Comparison of ENCODE assay signal across 19 cellular contexts in the genomic region with DNA sequence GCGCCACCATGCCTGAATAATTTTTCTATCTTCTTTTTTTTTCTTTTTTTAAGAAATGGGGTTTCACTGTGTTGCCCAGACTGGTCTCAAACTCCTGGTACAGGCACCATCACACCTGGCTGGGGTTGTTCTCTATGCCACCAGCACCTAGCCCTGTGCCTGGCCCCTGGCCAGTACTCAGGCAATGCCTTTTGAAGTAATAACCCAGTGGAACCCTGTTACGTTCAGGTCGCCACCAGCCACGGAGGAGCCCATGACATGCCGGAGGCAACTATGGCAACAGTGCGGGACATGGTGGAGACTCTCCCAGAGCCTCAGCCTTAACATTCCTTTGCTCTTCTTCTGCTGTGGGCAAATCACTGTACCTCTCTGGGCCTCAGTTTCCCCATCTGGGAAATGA. TPM values are rescaled to one million over a fixed set of nuclear protein-coding genes. Genes with fewer than 3 reads are reported as not detected.
DNase-seq lines count a peak whose midpoint lies in the region; ATAC-seq and TF ChIP-seq lines count a peak whose summit lies in the region.
"Had no signal": no experiment of that assay in that cellular context is flagged by ENCODE, and none has a peak within 500 bp of the region (broad histone marks: within the 10 kb centered on the region; RNA-seq: fewer than 3 reads in every experiment).

No MANE protein-coding gene starts in this region.

- H3K36me3 ChIP-seq in ascending aorta = no peaks in the 10 kb centered on the region
- no peaks in the 10 kb centered on the region for H3K36me3 ChIP-seq in lower lobe of right lung
- H3K36me3 ChIP-seq in skeletal muscle satellite cell (ENCODE audit: insufficient read depth, low read length) = no peaks in the 10 kb centered on the region
- no peaks in the 10 kb centered on the region for H3K36me3 ChIP-seq in neuronal stem cell (replicated peaks in 1 of 2; ENCODE audit: control insufficient read depth in 2 of 2, insufficient read depth in 2 of 2, low read length in 2 of 2)
- H3K36me3 ChIP-seq: pancreas had no signal

- peak overlapping the region; percentile 83 for H3K9ac ChIP-seq in skeletal muscle satellite cell (ENCODE audit: low read depth, low read length)
- no peak overlapping the region for H3K9ac ChIP-seq in neuronal stem cell (ENCODE audit: low read depth, low read length, poor library complexity)

- H3K4me1 ChIP-seq in ascending aorta = peaks cover 0 to 3% of the 10 kb centered on the region in 2 donors
- H3K4me1 ChIP-seq in lower lobe of right lung = peaks cover 20% of the 10 kb centered on the region
- H3K4me1 ChIP-seq in skeletal muscle satellite cell (ENCODE audit: control insufficient read depth, insufficient read depth, low read length) = peaks cover 33% of the 10 kb centered on the region
- peaks cover 0 to under 1% of the 10 kb centered on the region in 2 donors for H3K4me1 ChIP-seq in neuronal stem cell (ENCODE audit: control insufficient read depth in 2 of 2, insufficient read depth in 1 of 2, low read depth in 1 of 2, low read length in 2 of 2)

- H2BK12ac ChIP-seq in neuronal stem cell (ENCODE audit: low read length) = no peak overlapping the region

- peak in 1 of 2 donors; percentile 10 for ATAC-seq in lower lobe of right lung
- no peak for ATAC-seq in GM19328 (IDR thresholded peaks at IDR 0.05; ENCODE audit: unreplicated experiment)
- ATAC-seq: activated CD4-positive, alpha-beta T cell treated with anti-CD3 and anti-CD28 coated beads for 36 hours; CD8-positive, alpha-beta T cell had no signal

- POLR2A ChIA-PET in AG04450 (lab: Yijun Ruan, JAX) = interaction anchor here (0.9 to 1.7 kb wide), 10 partner anchors 13 to 90 kb away, joined by 3 to 7 read pairs (median 5); no protein-coding TSS in a partner anchor

- no peak overlapping the region for H4K8ac ChIP-seq in neuronal stem cell (ENCODE audit: low read depth, low read length)

- no peak overlapping the region for H2BK5ac ChIP-seq in neuronal stem cell (ENCODE audit: low read length)

- no peak overlapping the region for H3K4me3 ChIP-seq in AG04450 (ENCODE audit: low read depth, low read length)
- no peak overlapping the region for H3K4me3 ChIP-seq in ascending aorta
- H3K4me3 ChIP-seq in lower lobe of right lung = no peak overlapping the region
- peak overlapping the region; percentile 41 for H3K4me3 ChIP-seq in skeletal muscle satellite cell (ENCODE audit: low read length)
- H3K4me3 ChIP-seq in neuronal stem cell (ENCODE audit: low read length in 2 of 2) = no peak overlapping the region
- H3K4me3 ChIP-seq: pancreas had no signal

- CTCF ChIA-PET in AG04450 (lab: Charles Lee) = interaction anchor here (0.6 to 2.2 kb wide), 4 partner anchors 16 to 109 kb away, joined by 4 to 10 read pairs (median 6); no protein-coding TSS in a partner anchor

- peaks cover 2% of the 10 kb centered on the region for H3K79me1 ChIP-seq in neuronal stem cell (ENCODE audit: low read depth, low read length)

- intact Hi-C loops in ascending aorta (cut with DNase I) = no loop called here
- intact Hi-C loops in lower lobe of right lung (cut with DNase I) = no loop called here

- DNase-seq in AG04450 (ENCODE audit: low read depth, low spot score) (no peak), ascending aorta (ENCODE audit: low spot score in 2 of 2) (no peak), lower lobe of right lung (no peak), cortex of kidney (lab: John Stamatoyannopoulos, UW) (no peak), COLO829 (ENCODE audit: low spot score) (no peak), neuronal stem cell (ENCODE audit: low spot score) (no peak)
- DNase-seq: activated CD4-positive, alpha-beta T cell treated with anti-CD3 and anti-CD28 coated beads for 36 hours; activated naive CD8-positive, alpha-beta T cell treated with anti-CD3 and anti-CD28 coated beads, Interleukin-2, amount 50 U/mL, for 24 hours; CD8-positive, alpha-beta T cell; central memory CD4-positive, alpha-beta T cell; DND-41; effector CD8-positive, alpha-beta T cell; NCI-H1436; OCI-M1; pancreas; small intestine; stimulated activated CD4-positive, alpha-beta T cell treated with anti-CD3 and anti-CD28 coated beads, Interleukin-4, amount 100 ng/mL, for 24 hours had no signal

- H2BK15ac ChIP-seq in neuronal stem cell (ENCODE audit: low read length) = no peak overlapping the region

- H3K27ac ChIP-seq in AG04450 (ENCODE audit: low read depth, low read length) = peak overlapping the region; percentile 90
- peak overlapping the region; percentile 23 to 77 for H3K27ac ChIP-seq in ascending aorta
- H3K27ac ChIP-seq in lower lobe of right lung = peak overlapping the region; percentile 65
- H3K27ac ChIP-seq in neuronal stem cell (replicated peaks; ENCODE audit: low read length) = no peak overlapping the region
- H3K27ac ChIP-seq: pancreas had no signal

- H3K4ac ChIP-seq in neuronal stem cell (ENCODE audit: low read length) = no peak overlapping the region

- H3K9me3 ChIP-seq in AG04450 (ENCODE audit: control insufficient read depth, insufficient read depth, low read length) = peaks cover 6% of the 10 kb centered on the region
- H3K9me3 ChIP-seq in ascending aorta = no peaks in the 10 kb centered on the region
- H3K9me3 ChIP-seq in lower lobe of right lung = peaks cover 5% of the 10 kb centered on the region
- H3K9me3 ChIP-seq in skeletal muscle satellite cell (replicated peaks; ENCODE audit: low read length) = no peaks in the 10 kb centered on the region
- peaks cover 0 to 7% of the 10 kb centered on the region in 2 donors for H3K9me3 ChIP-seq in neuronal stem cell (replicated peaks in 1 of 2; ENCODE audit: control insufficient read depth in 2 of 2, insufficient read depth in 1 of 2, low read depth in 1 of 2, low read length in 2 of 2)
- H3K9me3 ChIP-seq: pancreas had no signal

- H3K4me2 ChIP-seq in skeletal muscle satellite cell (ENCODE audit: low read length) (peak overlapping the region; percentile 67), neuronal stem cell (ENCODE audit: insufficient read depth, low read length, poor library complexity, severe bottlenecking) (no peak overlapping the region)

- H3K18ac ChIP-seq in neuronal stem cell (ENCODE audit: low read length) = no peak overlapping the region

- H3K23ac ChIP-seq in neuronal stem cell (ENCODE audit: low read depth, low read length, poor library complexity) = no peak overlapping the region

- no peak overlapping the region for H2AK5ac ChIP-seq in neuronal stem cell (ENCODE audit: low read depth, low read length)

- H2BK120ac ChIP-seq in neuronal stem cell (ENCODE audit: low read depth, low read length) = no peak overlapping the region

- no CpG with 5 or more reads among the region's 6 CpGs for WGBS in neuronal stem cell (ENCODE audit: extremely low coverage in 2 of 2, insufficient read length in 2 of 2, insufficient replicate concordance in 1 of 2), 2 donors

- no peak overlapping the region for H4K91ac ChIP-seq in neuronal stem cell (ENCODE audit: low read depth, low read length, poor library complexity)

- no peak overlapping the region for H3K14ac ChIP-seq in neuronal stem cell (ENCODE audit: low read length)

- no peak overlapping the region for H2AFZ ChIP-seq in neuronal stem cell (ENCODE audit: low read length)

- no peak for TF ChIP-seq CTCF in AG04450 (IDR thresholded peaks at IDR 0.05; ENCODE audit: low read depth, low read length)
- TF ChIP-seq CTCF in ascending aorta (IDR thresholded peaks at IDR 0.05) = no peak
- no peak for TF ChIP-seq CTCF in lower lobe of right lung (IDR thresholded peaks at IDR 0.05)

- H3K27me3 ChIP-seq in AG04450 (ENCODE audit: control insufficient read depth, insufficient read depth, low read length) (no peaks in the 10 kb centered on the region), ascending aorta (no peaks in the 10 kb centered on the region), lower lobe of right lung (ENCODE audit: low read depth) (no peaks in the 10 kb centered on the region), skeletal muscle satellite cell (ENCODE audit: control insufficient read depth, insufficient read depth, low read length) (peaks cover 31% of the 10 kb centered on the region), neuronal stem cell (ENCODE audit: control insufficient read depth in 3 of 3, insufficient read depth in 3 of 3, low read depth in 1 of 3, low read length in 3 of 3) (peaks cover 0 to 3% (median 0%) of the 10 kb centered on the region in 3 experiments)
- H3K27me3 ChIP-seq: pancreas had no signal

RNA-seq across cellular contexts. Expression of a gene that starts 14.1 kb away (rescaled TPM):
- 3.0 and 3.2 TPM in 2 replicates for polyA plus RNA-seq in AG04450 (2011; rRNA removed)
- polyA minus RNA-seq in AG04450 (2011; rRNA and poly(A)+ RNA removed) = 2.0 and 2.8 TPM in 2 replicates
- total RNA-seq in ascending aorta = 58.6 TPM
- total RNA-seq in lower lobe of right lung = 8.0 TPM
- total RNA-seq in skeletal muscle satellite cell (2012; rRNA removed) = 0.25 and 1.7 TPM in 2 replicates
- 0.59 TPM for polyA plus RNA-seq in neuronal stem cell (2013, experiment 1 of 2)
- polyA plus RNA-seq in neuronal stem cell (2013, experiment 2 of 2) = 0.62 TPM
- total RNA-seq: activated CD4-positive, alpha-beta T cell treated with anti-CD3 and anti-CD28 coated beads for 36 hours; CD8-positive, alpha-beta T cell had no signal
